12 cellular contexts compared by ENCODE assay signal in the genomic region with DNA sequence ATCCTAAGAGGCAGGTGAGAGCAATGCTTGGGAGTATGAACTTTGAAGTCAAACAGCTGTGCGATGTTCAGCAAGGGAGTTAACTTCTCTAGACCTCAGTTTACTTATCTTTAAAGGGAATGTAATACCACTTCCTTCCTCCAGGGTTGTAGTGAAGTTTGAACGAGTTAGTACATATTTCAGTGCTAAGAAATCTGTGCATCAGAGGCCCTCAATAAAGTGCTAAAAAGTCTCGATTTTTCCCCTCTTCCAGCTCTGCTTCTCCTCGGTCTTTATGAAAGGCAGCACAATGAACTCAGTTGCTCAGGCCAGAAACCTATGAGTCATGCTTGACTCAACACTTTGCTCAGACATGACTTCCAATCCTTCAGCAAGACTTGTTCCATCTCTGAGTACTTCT.
DNase-seq lines count a peak whose midpoint lies in the region; ATAC-seq and TF ChIP-seq lines count a peak whose summit lies in the region.
"Had no signal": no experiment of that assay in that cellular context is flagged by ENCODE, and none has a peak within 500 bp of the region (broad histone marks: within the 10 kb centered on the region; RNA-seq: fewer than 3 reads in every experiment).

No MANE protein-coding gene starts in this region.

- peaks cover 17% of the 10 kb centered on the region for H3F3A ChIP-seq in GM23248 (ENCODE audit: insufficient read depth)

- H3K9me2 ChIP-seq in GM23248 (ENCODE audit: insufficient read depth), result no peaks in the 10 kb centered on the region

- H3K4me3 ChIP-seq in GM23248 (no peak overlapping the region), upper lobe of left lung (no peak overlapping the region), tibial nerve (no peak overlapping the region)

- H3K27ac ChIP-seq in GM23248, result peak overlapping the region; percentile 35
- H3K27ac ChIP-seq in RWPE1, result no peak overlapping the region
- H3K27ac ChIP-seq in upper lobe of left lung, result no peak overlapping the region
- no peak overlapping the region for H3K27ac ChIP-seq in tibial nerve
- H3K27ac ChIP-seq: neutrophil had no signal

- no peak for TF ChIP-seq CTCF in RWPE1 (conservative IDR thresholded peaks at IDR 0.05; ENCODE audit: low read depth)
- peak in 2 of 6 experiments; percentile 19 to 20 for TF ChIP-seq CTCF in upper lobe of left lung (IDR thresholded peaks at IDR 0.05)
- TF ChIP-seq CTCF in tibial nerve (IDR thresholded peaks at IDR 0.05), result peak in 1 of 5 experiments; percentile 14

- no peak overlapping the region for H3K9ac ChIP-seq in GM23248

- no peaks in the 10 kb centered on the region for H4K20me1 ChIP-seq in GM23248 (ENCODE audit: insufficient read depth)

- H3K4me2 ChIP-seq in GM23248 (ENCODE audit: unreplicated experiment), result peak overlapping the region; percentile 49

- TF ChIP-seq EP300 in upper lobe of left lung (IDR thresholded peaks at IDR 0.05) (no peak), tibial nerve (IDR thresholded peaks at IDR 0.05) (no peak)

- POLR2A ChIA-PET in RWPE1 (lab: Yijun Ruan, JAX; ENCODE audit: low non-redundant PET), result interaction anchor here (0.6 kb wide), 1 partner anchor 410 kb away, joined by 3 read pairs; no protein-coding TSS in a partner anchor

- no peaks in the 10 kb centered on the region for H3K79me2 ChIP-seq in GM23248 (ENCODE audit: insufficient read depth)

- H3K4me1 ChIP-seq in GM23248 (ENCODE audit: insufficient read depth), result peaks cover 11% of the 10 kb centered on the region
- H3K4me1 ChIP-seq in upper lobe of left lung, result no peaks in the 10 kb centered on the region
- H3K4me1 ChIP-seq in tibial nerve, result no peaks in the 10 kb centered on the region

- H3K9me3 ChIP-seq in GM23248 (ENCODE audit: low read depth), result no peaks in the 10 kb centered on the region
- H3K9me3 ChIP-seq in upper lobe of left lung, result no peaks in the 10 kb centered on the region
- no peaks in the 10 kb centered on the region for H3K9me3 ChIP-seq in tibial nerve
- H3K9me3 ChIP-seq: neutrophil had no signal

- peak overlapping the region; percentile 75 for H2AFZ ChIP-seq in GM23248

- H3K36me3 ChIP-seq in GM23248 (ENCODE audit: low read depth) (no peaks in the 10 kb centered on the region), upper lobe of left lung (no peaks in the 10 kb centered on the region), tibial nerve (no peaks in the 10 kb centered on the region)
- H3K36me3 ChIP-seq: neutrophil had no signal

- TF ChIP-seq POLR2A in upper lobe of left lung (IDR thresholded peaks at IDR 0.05), result no peak
- no peak for TF ChIP-seq POLR2A in tibial nerve (IDR thresholded peaks at IDR 0.05)

- CTCF ChIA-PET in RWPE1 (lab: Yijun Ruan, JAX), result interaction anchor here (0.5 to 0.6 kb wide), 2 partner anchors 63 to 760 kb away, joined by 3 to 4 read pairs; no protein-coding TSS in a partner anchor

- ATAC-seq in HG02970 (IDR thresholded peaks at IDR 0.05; ENCODE audit: low FRiP score, unreplicated experiment), result no peak
- ATAC-seq in upper lobe of left lung (ENCODE audit: low FRiP score in 2 of 2), result no peak
- ATAC-seq in GM18873 (IDR thresholded peaks at IDR 0.05; ENCODE audit: low FRiP score, unreplicated experiment), result no peak

- DNase-seq in Caki2 (ENCODE audit: low read depth) (peak; percentile 27), GM23248 (peak; percentile 89), RWPE1 (ENCODE audit: low spot score) (peak; percentile 60), iris pigment epithelial cell (ENCODE audit: low read depth) (peak; percentile 92), upper lobe of left lung (no peak), tibial nerve (ENCODE audit: low spot score in 2 of 2) (no peak)
- DNase-seq: activated B cell treated with CpG ODN at 0.5 μM for 24 hours; effector CD8-positive, alpha-beta T cell; Kasumi-1 had no signal

- H3K27me3 ChIP-seq in GM23248 (replicated peaks; ENCODE audit: insufficient read depth), result no peaks in the 10 kb centered on the region
- no peaks in the 10 kb centered on the region for H3K27me3 ChIP-seq in upper lobe of left lung
- no peaks in the 10 kb centered on the region for H3K27me3 ChIP-seq in tibial nerve
- H3K27me3 ChIP-seq: neutrophil had no signal

- WGBS in GM23248 (ENCODE audit: low coverage in 1 of 2, low lambda C conversion rate in 2 of 2, missing lambda C conversion rate in 2 of 2), 2 experiments, result 35 to 36% methylated on average over 4 of the region's 4 CpGs
- WGBS in upper lobe of left lung, 2 donors, result 81 to 82% methylated on average over 4 of the region's 4 CpGs
- 79 to 82% methylated on average over 4 of the region's 4 CpGs for WGBS in tibial nerve, 2 donors

- in situ Hi-C loops in Caki2 (cut with HindIII; ENCODE audit: low pct_unique_long_range_greater_than_20kb, low sequenced_read_pairs), result no loop called here
- in situ Hi-C loops in GM23248 (cut with MboI), result no loop called here

Comparison
In these comparisons a context has a peak if more than half of its experiments do, and no peak if none do; other contexts are left out.
1. DNase-seq: peak in Caki2 (single experiment), GM23248 (single experiment), RWPE1 (single experiment) and iris pigment epithelial cell (single experiment); none in upper lobe of left lung (0 of 2) and tibial nerve (0 of 2).